Comparison of ENCODE assay signal across 8 cellular contexts in the genomic region with DNA sequence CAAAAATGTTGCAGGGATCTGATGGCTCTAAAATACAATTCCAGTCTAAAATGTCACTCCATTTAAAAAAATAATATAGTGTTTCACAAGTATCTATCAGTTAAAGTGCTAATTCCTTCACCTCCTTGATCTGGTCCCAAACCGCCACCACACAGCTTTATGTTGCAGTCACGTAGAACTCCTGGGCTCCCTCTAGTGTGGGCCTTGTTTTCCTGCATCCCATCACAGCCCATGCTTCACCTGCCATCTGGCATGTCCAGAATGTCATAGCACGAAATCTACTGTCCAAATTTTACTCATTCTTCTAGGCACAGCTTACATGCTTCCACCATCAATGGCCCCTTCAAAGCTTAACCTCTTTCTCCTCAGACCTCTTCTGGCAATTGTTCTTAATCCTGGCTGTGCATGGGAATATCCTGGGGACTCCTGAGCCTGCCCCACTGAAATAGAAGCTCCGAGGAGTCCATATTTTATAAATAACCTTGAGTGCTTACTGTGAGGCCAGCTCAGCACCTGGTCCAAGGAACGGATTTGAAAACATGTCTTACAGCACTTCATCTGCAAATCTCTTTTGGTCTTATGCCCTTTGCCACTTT. TPM values are rescaled to one million over a fixed set of nuclear protein-coding genes. Genes with fewer than 3 reads are reported as not detected.
A peak's percentile ranks its signal among the peaks of the same experiment; 100 is the strongest.
DNase-seq lines count a peak whose midpoint lies in the region; ATAC-seq, FAIRE-seq and TF ChIP-seq lines count a peak whose summit lies in the region.

No MANE protein-coding gene starts in this region.

- H3K9ac ChIP-seq in K562 (ENCODE audit: insufficient read depth in 1 of 2, low read depth in 2 of 2, low read length in 2 of 2), result no peak overlapping the region

- CTCF ChIA-PET in K562 (lab: Yijun Ruan, JAX; ENCODE audit: low intra/inter-chr PET ratio), result no interaction called here
- CTCF ChIA-PET in CD4-positive, alpha-beta memory T cell (lab: Charles Lee; ENCODE audit: partially characterized antibody), result interaction anchor here (1.1 kb wide), 1 partner anchor 14 kb away, joined by 3 read pairs; no protein-coding TSS in a partner anchor
- CTCF ChIA-PET in CD8-positive, alpha-beta T cell (lab: Charles Lee), result no interaction called here

- H3K27me3 ChIP-seq in DOHH2 (ENCODE audit: control insufficient read depth, low read length) (no peaks in the 10 kb centered on the region), K562 (ENCODE audit: control insufficient read depth in 2 of 2, insufficient read depth in 2 of 2, low read length in 2 of 2) (no peaks in the 10 kb centered on the region)
- H3K27me3 ChIP-seq in CD4-positive, alpha-beta memory T cell (ENCODE audit: insufficient read depth, low read length), result no peaks in the 10 kb centered on the region
- H3K27me3 ChIP-seq in CD8-positive, alpha-beta T cell (ENCODE audit: insufficient read depth, low read length), result peaks cover 4% of the 10 kb centered on the region

- intact Hi-C loops in K562 (cut with micrococcal nuclease), result no loop called here
- intact Hi-C loops in CD4-positive, alpha-beta memory T cell (cut with micrococcal nuclease), result no loop called here
- intact Hi-C loops in CD8-positive, alpha-beta T cell (cut with DNase I, micrococcal nuclease), result no loop called here

- peak; percentile 76 for FAIRE-seq in K562 (lab: Jason Lieb, UNC)

- H3K9me3 ChIP-seq in DOHH2 (ENCODE audit: control insufficient read depth, insufficient read depth, low read length), result no peaks in the 10 kb centered on the region
- H3K9me3 ChIP-seq in K562 (replicated peaks; ENCODE audit: control insufficient read depth, insufficient read depth, low read depth, low read length), result no peaks in the 10 kb centered on the region
- no peaks in the 10 kb centered on the region for H3K9me3 ChIP-seq in CD4-positive, alpha-beta memory T cell (ENCODE audit: control insufficient read depth in 1 of 2, low read length in 2 of 2)
- H3K9me3 ChIP-seq in CD8-positive, alpha-beta T cell (ENCODE audit: low read length), result no peaks in the 10 kb centered on the region

- H3K27ac Mint-ChIP-seq in neural crest cell (ENCODE audit: unreplicated experiment), result no peak overlapping the region
- no peak overlapping the region for H3K27ac Mint-ChIP-seq in CD4-positive, alpha-beta memory T cell
- no peak overlapping the region for H3K27ac Mint-ChIP-seq in CD8-positive, alpha-beta T cell

- H3K27me3 Mint-ChIP-seq in neural crest cell (ENCODE audit: low read depth), result no peaks in the 10 kb centered on the region
- H3K27me3 Mint-ChIP-seq in CD4-positive, alpha-beta memory T cell, result peaks cover 0 to 4% of the 10 kb centered on the region in 2 donors
- peaks cover 4% of the 10 kb centered on the region for H3K27me3 Mint-ChIP-seq in CD8-positive, alpha-beta T cell (ENCODE audit: low read depth)

- H3F3A ChIP-seq in DOHH2 (ENCODE audit: control insufficient read depth, insufficient read depth), result no peaks in the 10 kb centered on the region

- H3K36me3 ChIP-seq in DOHH2 (ENCODE audit: control insufficient read depth, low read length) (no peaks in the 10 kb centered on the region), K562 (ENCODE audit: control insufficient read depth, insufficient read depth, low read length) (no peaks in the 10 kb centered on the region)
- no peaks in the 10 kb centered on the region for H3K36me3 ChIP-seq in CD4-positive, alpha-beta memory T cell (ENCODE audit: insufficient read depth, low read length)
- no peaks in the 10 kb centered on the region for H3K36me3 ChIP-seq in CD8-positive, alpha-beta T cell (ENCODE audit: insufficient read depth, low read length)

- H3K9me1 ChIP-seq in K562 (ENCODE audit: control insufficient read depth, insufficient read depth, low read length), result no peaks in the 10 kb centered on the region

- no peaks in the 10 kb centered on the region for H3K9me2 ChIP-seq in DOHH2 (replicated peaks; ENCODE audit: control insufficient read depth, low read length)

- no peak overlapping the region for H3K4me3 Mint-ChIP-seq in neural crest cell
- H3K4me3 Mint-ChIP-seq in CD4-positive, alpha-beta memory T cell, result no peak overlapping the region
- H3K4me3 Mint-ChIP-seq in CD8-positive, alpha-beta T cell, result no peak overlapping the region

- H3K4me3 ChIP-seq in DOHH2 (ENCODE audit: low read length) (no peak overlapping the region), K562 (no peak overlapping the region)
- no peak overlapping the region for H3K4me3 ChIP-seq in CD4-positive, alpha-beta memory T cell (ENCODE audit: low read length in 2 of 2)
- H3K4me3 ChIP-seq in CD8-positive, alpha-beta T cell (ENCODE audit: low read depth, low read length), result no peak overlapping the region

- TF ChIP-seq CTCF in DOHH2 (IDR thresholded peaks at IDR 0.05; ENCODE audit: low read depth, low read length, poor library complexity, severe bottlenecking) (peak; percentile 58), K562 (IDR thresholded peaks at IDR 0.05 in 2 of 3, conservative IDR thresholded peaks at IDR 0.05 in 1 of 3; ENCODE audit: insufficient read depth in 2 of 3, low read depth in 1 of 3, low read length in 3 of 3) (peak; percentile 58 to 71 (median 65)), neural crest cell (conservative IDR thresholded peaks at IDR 0.05) (peak; percentile 69)
- TF ChIP-seq CTCF in CD8-positive, alpha-beta T cell (IDR thresholded peaks at IDR 0.05), result no peak

- no peaks in the 10 kb centered on the region for H3K4me1 ChIP-seq in DOHH2 (ENCODE audit: control insufficient read depth, low read length)
- no peaks in the 10 kb centered on the region for H3K4me1 ChIP-seq in K562 (replicated peaks in 1 of 2; ENCODE audit: control insufficient read depth in 2 of 2, insufficient read depth in 2 of 2, low read length in 2 of 2)
- H3K4me1 ChIP-seq in CD4-positive, alpha-beta memory T cell (ENCODE audit: insufficient read depth, low read length), result no peaks in the 10 kb centered on the region
- H3K4me1 ChIP-seq in CD8-positive, alpha-beta T cell (ENCODE audit: insufficient read depth, low read length), result no peaks in the 10 kb centered on the region

- in situ Hi-C loops in K562 (cut with MboI), result no loop called here

- no peak overlapping the region for H3K27ac ChIP-seq in DOHH2 (ENCODE audit: low read depth, low read length)
- no peak overlapping the region for H3K27ac ChIP-seq in K562 (ENCODE audit: extremely low read depth, low read depth, low read length)
- H3K27ac ChIP-seq in CD4-positive, alpha-beta memory T cell (ENCODE audit: low read depth, low read length), result no peak overlapping the region
- no peak overlapping the region for H3K27ac ChIP-seq in CD8-positive, alpha-beta T cell (ENCODE audit: low read depth, low read length)

- TF ChIP-seq POLR2A in K562 (conservative IDR thresholded peaks at IDR 0.05), result no peak

- POLR2A ChIA-PET in K562 (lab: Yijun Ruan, JAX), result no interaction called here
- POLR2A ChIA-PET in CD4-positive, alpha-beta memory T cell (lab: Charles Lee; ENCODE audit: partially characterized antibody), result no interaction called here
- POLR2A ChIA-PET in CD8-positive, alpha-beta T cell (lab: Charles Lee), result no interaction called here

- peak in 1 of 2 experiments; percentile 41; a peak in 2 of 4 replicates for TF ChIP-seq RAD21 in K562 (CRISPR knock-in tag; conservative IDR thresholded peaks at IDR 0.05 in 1 of 2, IDR thresholded peaks at IDR 0.05 in 1 of 2)

- H3K79me2 ChIP-seq in DOHH2 (ENCODE audit: control insufficient read depth, low read length) (no peaks in the 10 kb centered on the region), K562 (ENCODE audit: control insufficient read depth, insufficient read depth, low read length) (no peaks in the 10 kb centered on the region)

- H3K36me3 Mint-ChIP-seq in neural crest cell (ENCODE audit: low read depth), result no peaks in the 10 kb centered on the region
- no peaks in the 10 kb centered on the region for H3K36me3 Mint-ChIP-seq in CD4-positive, alpha-beta memory T cell
- H3K36me3 Mint-ChIP-seq in CD8-positive, alpha-beta T cell, result no peaks in the 10 kb centered on the region

- peak; percentile 65 for ATAC-seq in GM21390 (IDR thresholded peaks at IDR 0.05; ENCODE audit: unreplicated experiment)
- peak; percentile 92 for ATAC-seq in K562
- ATAC-seq in CD8-positive, alpha-beta T cell, result no peak

- BruUV-seq in K562 (replicated peaks; lab: Mats Ljungman, UMichigan), result no TSS peak

- H3K9me3 Mint-ChIP-seq in neural crest cell, result peaks cover 3% of the 10 kb centered on the region
- H3K9me3 Mint-ChIP-seq in CD4-positive, alpha-beta memory T cell, result peaks cover 0 to 5% (median 0%) of the 10 kb centered on the region in 8 donors
- no peaks in the 10 kb centered on the region for H3K9me3 Mint-ChIP-seq in CD8-positive, alpha-beta T cell

- peak; percentile 8 for DNase-seq in MV-4-11 (lab: John Stamatoyannopoulos, UW)
- peak; percentile 32 to 45 (median 36) for DNase-seq in K562 (ENCODE audit: extremely low read depth in 1 of 4, low spot score in 3 of 4)
- peak; percentile 51 for DNase-seq in neural crest cell (ENCODE audit: low read depth, low spot score)
- DNase-seq in CD4-positive, alpha-beta memory T cell, result no peak
- no peak for DNase-seq in CD8-positive, alpha-beta T cell
- DNase-seq in NCI-H1436 (lab: John Stamatoyannopoulos, UW), result no peak

- no peak overlapping the region for H3K4me2 ChIP-seq in DOHH2 (ENCODE audit: low read length)
- H3K4me2 ChIP-seq in K562 (ENCODE audit: insufficient read depth, low read length), result no peak overlapping the region

- no peaks in the 10 kb centered on the region for H4K20me1 ChIP-seq in DOHH2 (ENCODE audit: control insufficient read depth, insufficient read depth, low read depth, low read length)
- H4K20me1 ChIP-seq in K562 (replicated peaks; ENCODE audit: control insufficient read depth, insufficient read depth, low read length), result no peaks in the 10 kb centered on the region; the same call in 1 of the 2 replicates

- H3K4me1 Mint-ChIP-seq in neural crest cell, result no peaks in the 10 kb centered on the region
- H3K4me1 Mint-ChIP-seq in CD4-positive, alpha-beta memory T cell, result no peaks in the 10 kb centered on the region
- H3K4me1 Mint-ChIP-seq in CD8-positive, alpha-beta T cell (ENCODE audit: low read depth), result no peaks in the 10 kb centered on the region

- TF ChIP-seq EP300 in K562 (IDR thresholded peaks at IDR 0.05; ENCODE audit: low read length), result no peak

- 0% methylated on average over 5 of the region's 5 CpGs for WGBS in K562 (ENCODE audit: insufficient coverage, low coverage, missing lambda C conversion rate)

- no peak overlapping the region for H2AFZ ChIP-seq in K562 (ENCODE audit: low read depth, low read length)

RNA-seq across cellular contexts. Expression of a gene that starts 15.5 kb away (rescaled TPM):
- not detected in 2 replicates for total RNA-seq in K562 (2011; cell fraction: chromatin; rRNA removed; ENCODE audit: low replicate concordance)
- not detected in 2 replicates for total RNA-seq in K562 (2011; cell fraction: nucleolus; rRNA removed)
- not detected in 2 replicates for total RNA-seq in K562 (2011; cell fraction: nucleoplasm; rRNA removed)
- total RNA-seq in K562 (2014; rRNA removed) (not detected in 2 replicates), K562 (2014; rRNA removed; fragmentation: Illumina TruSeq; extraction: Trizol) (not detected in 2 replicates), K562 (2015; rRNA removed; fragmentation: Illumina TruSeq; extraction: Trizol) (not detected in 2 replicates), K562 (2021) (not detected in 2 replicates), neural crest cell (not detected in 2 replicates)
- polyA plus RNA-seq in K562 (2011; rRNA removed) (not detected in 2 replicates), K562 (2014; fragmentation: Illumina TruSeq; extraction: Trizol) (not detected in 2 replicates), K562 (2014; fragmentation: Nextera tagmentation; extraction: Ambion mirVana) (not detected), K562 (2014; rRNA removed) (not detected in 2 replicates)
- not detected in 2 replicates for polyA plus RNA-seq in K562 (2011; cell fraction: cytosol; rRNA removed)
- not detected in 2 replicates for polyA plus RNA-seq in K562 (2011; cell fraction: nucleus; rRNA removed)
- not detected in 2 replicates for polyA plus RNA-seq in K562 (2012)
- polyA minus RNA-seq in K562 (2011; rRNA and poly(A)+ RNA removed), result not detected in 2 replicates
- not detected in 2 replicates for polyA minus RNA-seq in K562 (2011; cell fraction: cytosol; rRNA and poly(A)+ RNA removed)
- polyA minus RNA-seq in K562 (2011; cell fraction: nucleus; rRNA and poly(A)+ RNA removed), result not detected in 2 replicates
- not detected for total RNA-seq in CD4-positive, alpha-beta memory T cell
- not detected for polyA plus RNA-seq in CD4-positive, alpha-beta memory T cell
- not detected for total RNA-seq in CD8-positive, alpha-beta T cell

RNA-seq across cellular contexts. Expression of a gene that starts 50.9 kb away (rescaled TPM):
- not detected in 2 replicates for total RNA-seq in K562 (2011; cell fraction: chromatin; rRNA removed; ENCODE audit: low replicate concordance)
- total RNA-seq in K562 (2011; cell fraction: nucleolus; rRNA removed), result not detected in 2 replicates
- total RNA-seq in K562 (2011; cell fraction: nucleoplasm; rRNA removed), result not detected in 2 replicates
- total RNA-seq in K562 (2014; rRNA removed) (not detected in 2 replicates), K562 (2014; rRNA removed; fragmentation: Illumina TruSeq; extraction: Trizol) (not detected in 2 replicates), K562 (2015; rRNA removed; fragmentation: Illumina TruSeq; extraction: Trizol) (not detected in 2 replicates), K562 (2021) (0.09 TPM in 1 of 2 replicates, not detected in the other), neural crest cell (not detected in 2 replicates)
- polyA plus RNA-seq in K562 (2011; rRNA removed) (not detected in 2 replicates), K562 (2014; fragmentation: Illumina TruSeq; extraction: Trizol) (not detected in 2 replicates), K562 (2014; fragmentation: Nextera tagmentation; extraction: Ambion mirVana) (not detected), K562 (2014; rRNA removed) (not detected in 2 replicates)
- not detected in 2 replicates for polyA plus RNA-seq in K562 (2011; cell fraction: cytosol; rRNA removed)
- polyA plus RNA-seq in K562 (2011; cell fraction: nucleus; rRNA removed), result not detected in 2 replicates
- polyA plus RNA-seq in K562 (2012), result not detected in 2 replicates
- not detected in 2 replicates for polyA minus RNA-seq in K562 (2011; rRNA and poly(A)+ RNA removed)
- not detected in 2 replicates for polyA minus RNA-seq in K562 (2011; cell fraction: cytosol; rRNA and poly(A)+ RNA removed)
- polyA minus RNA-seq in K562 (2011; cell fraction: nucleus; rRNA and poly(A)+ RNA removed), result not detected in 2 replicates
- not detected for total RNA-seq in CD4-positive, alpha-beta memory T cell
- not detected for polyA plus RNA-seq in CD4-positive, alpha-beta memory T cell
- total RNA-seq in CD8-positive, alpha-beta T cell, result not detected

Comparison
In these comparisons a context has a peak if more than half of its experiments do, and no peak if none do; other contexts are left out.
1. DNase-seq: peak in MV-4-11 (single experiment), K562 (4 of 4) and neural crest cell (single experiment); none in CD4-positive, alpha-beta memory T cell (0 of 5), CD8-positive, alpha-beta T cell (0 of 7) and NCI-H1436 (single experiment).